10 cellular contexts compared by ENCODE assay signal in genomic region chr5:68333649-68334549, GRCh38.
DNase-seq lines count a peak whose midpoint lies in the region; ATAC-seq, FAIRE-seq and TF ChIP-seq lines count a peak whose summit lies in the region.
"Had no signal": no experiment of that assay in that cellular context is flagged by ENCODE, and none has a peak within 500 bp of the region (broad histone marks: within the 10 kb centered on the region; RNA-seq: fewer than 3 reads in every experiment).

No MANE protein-coding gene starts in this region.

- H3K36me3 ChIP-seq in CD8-positive, alpha-beta memory T cell (ENCODE audit: insufficient read depth, low read length), result no peaks in the 10 kb centered on the region

- H3K27me3 Mint-ChIP-seq in CD8-positive, alpha-beta memory T cell, result peaks cover 0 to 1% of the 10 kb centered on the region in 2 donors
- no peaks in the 10 kb centered on the region for H3K27me3 Mint-ChIP-seq in T-helper 17 cell

- CTCF ChIA-PET in CD8-positive, alpha-beta memory T cell (lab: Charles Lee), result no interaction called here

- H3K9me3 Mint-ChIP-seq in CD8-positive, alpha-beta memory T cell, result no peaks in the 10 kb centered on the region

- H3K36me3 Mint-ChIP-seq in CD8-positive, alpha-beta memory T cell, result no peaks in the 10 kb centered on the region
- peaks cover 2% of the 10 kb centered on the region for H3K36me3 Mint-ChIP-seq in T-helper 17 cell (ENCODE audit: low read depth)

- FAIRE-seq in HTR-8/SVneo (lab: Jason Lieb, UNC), result no peak
- FAIRE-seq: colon had no signal

- H3K4me3 Mint-ChIP-seq in CD8-positive, alpha-beta memory T cell, result no peak overlapping the region
- no peak overlapping the region for H3K4me3 Mint-ChIP-seq in T-helper 17 cell

- no peak overlapping the region for H3K27ac ChIP-seq in CD8-positive, alpha-beta memory T cell (ENCODE audit: low read depth, low read length)

- H3K4me1 ChIP-seq in CD8-positive, alpha-beta memory T cell (ENCODE audit: insufficient read depth, low read length), result no peaks in the 10 kb centered on the region
- H3K4me1 ChIP-seq: Caco-2 had no signal

- TF ChIP-seq CTCF in WI38 (IDR thresholded peaks at IDR 0.05; ENCODE audit: low read depth, low read length), result peak; percentile 32

- ATAC-seq in GM21515 (IDR thresholded peaks at IDR 0.05; ENCODE audit: unreplicated experiment) (no peak), T-helper 17 cell (no peak), HG02981 (IDR thresholded peaks at IDR 0.05; ENCODE audit: unreplicated experiment) (no peak)

- H3K9me3 ChIP-seq in CD8-positive, alpha-beta memory T cell (ENCODE audit: low read length), result no peaks in the 10 kb centered on the region
- H3K9me3 ChIP-seq in T-helper 17 cell (ENCODE audit: control insufficient read depth, low read length, poor library complexity, severe bottlenecking), result no peaks in the 10 kb centered on the region
- H3K9me3 ChIP-seq: Caco-2 had no signal

- no peak overlapping the region for H3K27ac Mint-ChIP-seq in CD8-positive, alpha-beta memory T cell
- no peak overlapping the region for H3K27ac Mint-ChIP-seq in T-helper 17 cell

- H3K27me3 ChIP-seq in CD8-positive, alpha-beta memory T cell (ENCODE audit: insufficient read depth, low read length, poor library complexity, severe bottlenecking), result no peaks in the 10 kb centered on the region

- DNase-seq in AG08395 (ENCODE audit: low spot score) (peak; percentile 79), HTR-8/SVneo (ENCODE audit: insufficient read length, low spot score) (peak; percentile 58), islet precursor cell (peak; percentile 54), T-helper 17 cell (no peak)
- DNase-seq in CD8-positive, alpha-beta memory T cell, result no peak
- DNase-seq: Caco-2 had no signal

- H3K4me3 ChIP-seq in WI38 (ENCODE audit: low read depth, low read length), result no peak overlapping the region
- H3K4me3 ChIP-seq in CD8-positive, alpha-beta memory T cell (ENCODE audit: low read length), result no peak overlapping the region

- no peaks in the 10 kb centered on the region for H3K4me1 Mint-ChIP-seq in CD8-positive, alpha-beta memory T cell
- H3K4me1 Mint-ChIP-seq in T-helper 17 cell, result no peaks in the 10 kb centered on the region

- POLR2A ChIA-PET in CD8-positive, alpha-beta memory T cell (lab: Charles Lee), result no interaction called here

Comparison
In these comparisons a context has a peak if more than half of its experiments do, and no peak if none do; other contexts are left out.
1. DNase-seq: peak in AG08395 (single experiment), HTR-8/SVneo (single experiment) and islet precursor cell (single experiment); none in CD8-positive, alpha-beta memory T cell (0 of 5) and T-helper 17 cell (0 of 3).